12 cellular contexts compared by ENCODE assay signal in the genomic region with DNA sequence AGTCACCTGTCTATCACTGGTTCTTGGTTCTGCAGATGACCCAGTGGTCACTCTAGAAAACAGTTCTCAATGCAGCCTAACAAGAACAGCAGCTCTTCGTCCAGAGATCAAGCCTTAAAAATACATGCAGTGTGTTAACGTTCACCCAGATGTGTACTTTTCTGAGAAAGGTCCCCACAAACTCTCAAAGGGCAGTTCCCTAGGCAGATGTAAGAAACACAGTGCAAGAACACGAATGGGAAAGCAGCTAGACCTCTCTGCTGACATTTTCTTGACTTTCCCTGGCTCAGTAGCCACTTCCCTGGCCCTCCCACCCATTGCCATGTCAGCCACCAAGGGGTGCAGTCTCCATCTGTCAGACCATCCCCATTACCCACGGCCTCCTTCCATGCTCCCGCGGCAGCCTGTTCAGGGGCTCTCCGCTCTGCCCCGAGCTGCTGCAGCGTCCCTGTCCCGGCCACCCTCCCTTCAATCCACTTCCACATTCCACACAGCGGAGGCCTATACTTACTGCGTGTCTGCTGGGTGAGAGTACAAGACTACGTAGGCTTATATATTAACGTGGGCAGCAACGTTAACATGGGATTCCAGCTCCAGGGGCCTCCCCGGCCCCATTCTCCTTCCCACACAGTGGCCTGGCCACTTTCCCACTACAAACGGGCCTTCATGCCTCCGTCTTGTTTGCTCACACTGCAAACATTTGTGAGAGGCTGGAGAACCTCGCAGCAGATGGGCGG. TPM values are rescaled to one million over a fixed set of nuclear protein-coding genes. Genes with fewer than 3 reads are reported as not detected.
DNase-seq lines count a peak whose midpoint lies in the region; ATAC-seq and TF ChIP-seq lines count a peak whose summit lies in the region.
"Had no signal": no experiment of that assay in that cellular context is flagged by ENCODE, and none has a peak within 500 bp of the region (broad histone marks: within the 10 kb centered on the region; RNA-seq: fewer than 3 reads in every experiment).

No MANE protein-coding gene starts in this region.

- no peak for ATAC-seq in activated CD8-positive, alpha-beta T cell treated with anti-CD3 and anti-CD28 coated beads for 36 hours
- ATAC-seq in activated CD8-positive, alpha-beta T cell treated with anti-CD3 and anti-CD28 coated beads, Interleukin-2, amount 10 ng/mL, durations not matched to agents 7 days and 5 days: no peak
- ATAC-seq in natural killer cell (no peak), GM19452 (IDR thresholded peaks at IDR 0.05; ENCODE audit: unreplicated experiment) (no peak), GM21528 (IDR thresholded peaks at IDR 0.05; ENCODE audit: low FRiP score, unreplicated experiment) (no peak)

- peaks cover 0 to 13% of the 10 kb centered on the region in 2 donors for H3K4me1 ChIP-seq in uterus

- H3K36me3 Mint-ChIP-seq in activated CD8-positive, alpha-beta T cell treated with anti-CD3 and anti-CD28 coated beads for 36 hours (ENCODE audit: low read depth): peaks cover 7% of the 10 kb centered on the region
- H3K36me3 Mint-ChIP-seq in activated CD8-positive, alpha-beta T cell treated with anti-CD3 and anti-CD28 coated beads, Interleukin-2, amount 10 ng/mL, durations not matched to agents 7 days and 5 days (ENCODE audit: low read depth): peaks cover 24% of the 10 kb centered on the region
- H3K36me3 Mint-ChIP-seq in natural killer cell: no peaks in the 10 kb centered on the region

- no peak overlapping the region for H3K4me3 ChIP-seq in fibroblast of mammary gland (ENCODE audit: control insufficient read depth, low read depth, low read length)
- H3K4me3 ChIP-seq in uterus: peak overlapping the region in 1 of 2 donors; percentile 6
- H3K4me3 ChIP-seq: thyroid gland had no signal

- no peaks in the 10 kb centered on the region for H3K27me3 ChIP-seq in uterus
- H3K27me3 ChIP-seq: thyroid gland had no signal

- H3K27ac ChIP-seq in uterus: peak overlapping the region; percentile 23 to 33
- H3K27ac ChIP-seq: thyroid gland had no signal

- H3K27me3 Mint-ChIP-seq in activated CD8-positive, alpha-beta T cell treated with anti-CD3 and anti-CD28 coated beads for 36 hours: no peaks in the 10 kb centered on the region
- H3K27me3 Mint-ChIP-seq in activated CD8-positive, alpha-beta T cell treated with anti-CD3 and anti-CD28 coated beads, Interleukin-2, amount 10 ng/mL, durations not matched to agents 7 days and 5 days (ENCODE audit: low read depth): no peaks in the 10 kb centered on the region
- no peaks in the 10 kb centered on the region for H3K27me3 Mint-ChIP-seq in natural killer cell (ENCODE audit: low read depth in 2 of 2)
- H3K27me3 Mint-ChIP-seq: central memory CD8-positive, alpha-beta T cell had no signal

- peaks cover 80% of the 10 kb centered on the region for H3K4me1 Mint-ChIP-seq in activated CD8-positive, alpha-beta T cell treated with anti-CD3 and anti-CD28 coated beads for 36 hours (ENCODE audit: low read depth)
- peaks cover 57% of the 10 kb centered on the region for H3K4me1 Mint-ChIP-seq in activated CD8-positive, alpha-beta T cell treated with anti-CD3 and anti-CD28 coated beads, Interleukin-2, amount 10 ng/mL, durations not matched to agents 7 days and 5 days (ENCODE audit: low read depth)
- peaks cover 85 to 88% of the 10 kb centered on the region in 2 donors for H3K4me1 Mint-ChIP-seq in natural killer cell

- peak overlapping the region; percentile 18 for H3K27ac Mint-ChIP-seq in activated CD8-positive, alpha-beta T cell treated with anti-CD3 and anti-CD28 coated beads for 36 hours
- H3K27ac Mint-ChIP-seq in activated CD8-positive, alpha-beta T cell treated with anti-CD3 and anti-CD28 coated beads, Interleukin-2, amount 10 ng/mL, durations not matched to agents 7 days and 5 days: no peak overlapping the region
- peak overlapping the region; percentile 51 to 54 for H3K27ac Mint-ChIP-seq in natural killer cell

- TF ChIP-seq POLR2A in uterus (IDR thresholded peaks at IDR 0.05): no peak

- H3K36me3 ChIP-seq in uterus: no peaks in the 10 kb centered on the region
- H3K36me3 ChIP-seq: thyroid gland had no signal

- no peak for TF ChIP-seq CTCF in activated CD8-positive, alpha-beta T cell treated with anti-CD3 and anti-CD28 coated beads for 36 hours (IDR thresholded peaks at IDR 0.05)
- TF ChIP-seq CTCF in fibroblast of mammary gland (conservative IDR thresholded peaks at IDR 0.05; ENCODE audit: control insufficient read depth, insufficient read depth, low read depth, low read length) (no peak), natural killer cell (IDR thresholded peaks at IDR 0.05) (no peak), uterus (IDR thresholded peaks at IDR 0.05) (no peak)

- POLR2A ChIA-PET in activated CD8-positive, alpha-beta T cell treated with anti-CD3 and anti-CD28 coated beads for 36 hours (lab: Charles Lee): no interaction called here
- POLR2A ChIA-PET in activated CD8-positive, alpha-beta T cell treated with anti-CD3 and anti-CD28 coated beads, Interleukin-2, amount 10 ng/mL, durations not matched to agents 7 days and 5 days (lab: Charles Lee): interaction anchor here (0.5 to 1.6 kb wide), 3 partner anchors 13 to 56 kb away, joined by 3 to 5 read pairs (median 3); partner anchors contain the start of gene IRF2

- CTCF ChIA-PET in activated CD8-positive, alpha-beta T cell treated with anti-CD3 and anti-CD28 coated beads for 36 hours (lab: Charles Lee): interaction anchor here (0.7 to 1.3 kb wide), 3 partner anchors 22 to 176 kb away, joined by 3 to 4 read pairs (median 3); no protein-coding TSS in a partner anchor
- CTCF ChIA-PET in activated CD8-positive, alpha-beta T cell treated with anti-CD3 and anti-CD28 coated beads, Interleukin-2, amount 10 ng/mL, durations not matched to agents 7 days and 5 days (lab: Charles Lee): interaction anchor here (1.1 to 1.4 kb wide), 3 partner anchors 44 to 176 kb away, joined by 3 to 4 read pairs (median 3); no protein-coding TSS in a partner anchor

- intact Hi-C loops in activated CD8-positive, alpha-beta T cell treated with anti-CD3 and anti-CD28 coated beads for 36 hours (cut with micrococcal nuclease): no loop called here
- intact Hi-C loops in natural killer cell (cut with micrococcal nuclease) (no loop called here), uterus (cut with DNase I; ENCODE audit: low total_unique reads) (no loop called here)

- no peaks in the 10 kb centered on the region for H3K9me3 ChIP-seq in uterus
- H3K9me3 ChIP-seq: thyroid gland had no signal

- no peak for DNase-seq in activated CD8-positive, alpha-beta T cell treated with anti-CD3 and anti-CD28 coated beads for 36 hours
- DNase-seq in activated CD8-positive, alpha-beta T cell treated with anti-CD3 and anti-CD28 coated beads, Interleukin-2, amount 10 ng/mL, durations not matched to agents 7 days and 5 days: no peak
- DNase-seq in fibroblast of mammary gland (ENCODE audit: low read depth) (peak; percentile 88), natural killer cell (no peak), uterus (peak in 1 of 2 donors; percentile 33), amniotic stem cell (lab: John Stamatoyannopoulos, UW) (no peak)
- DNase-seq: activated CD4-positive, alpha-beta T cell treated with anti-CD3 and anti-CD28 coated beads, Interleukin-2, amount 50 U/mL, for 4 hours; NCI-H1092; thyroid gland had no signal

- H3K4me3 Mint-ChIP-seq in activated CD8-positive, alpha-beta T cell treated with anti-CD3 and anti-CD28 coated beads for 36 hours: no peak overlapping the region
- no peak overlapping the region for H3K4me3 Mint-ChIP-seq in activated CD8-positive, alpha-beta T cell treated with anti-CD3 and anti-CD28 coated beads, Interleukin-2, amount 10 ng/mL, durations not matched to agents 7 days and 5 days
- H3K4me3 Mint-ChIP-seq in natural killer cell: no peak overlapping the region
- H3K4me3 Mint-ChIP-seq: central memory CD8-positive, alpha-beta T cell had no signal

- no peaks in the 10 kb centered on the region for H3K9me3 Mint-ChIP-seq in activated CD8-positive, alpha-beta T cell treated with anti-CD3 and anti-CD28 coated beads for 36 hours
- no peaks in the 10 kb centered on the region for H3K9me3 Mint-ChIP-seq in activated CD8-positive, alpha-beta T cell treated with anti-CD3 and anti-CD28 coated beads, Interleukin-2, amount 10 ng/mL, durations not matched to agents 7 days and 5 days (ENCODE audit: insufficient read depth)
- H3K9me3 Mint-ChIP-seq in natural killer cell: no peaks in the 10 kb centered on the region
- H3K9me3 Mint-ChIP-seq: central memory CD8-positive, alpha-beta T cell had no signal

RNA-seq across cellular contexts. Expression of gene IRF2, which starts 34.3 kb away (rescaled TPM):
- 10 to 100 TPM; 48.1 to 56.4 TPM for total RNA-seq in activated CD8-positive, alpha-beta T cell treated with anti-CD3 and anti-CD28 coated beads for 36 hours
- total RNA-seq in activated CD8-positive, alpha-beta T cell treated with anti-CD3 and anti-CD28 coated beads, Interleukin-2, amount 10 ng/mL, durations not matched to agents 7 days and 5 days: 10 to 100 TPM; 59.7 to 65.3 TPM
- 10 to 100 TPM; 50.6 to 68.5 (median 59.8) TPM for total RNA-seq in natural killer cell
- total RNA-seq in uterus: 10 to 100 TPM in 3 of 4 donors, 1 to 10 TPM in 1; 7.9 to 45.7 (median 35.7) TPM
